ENCODE assay signal across 1 cellular context in the genomic region with DNA sequence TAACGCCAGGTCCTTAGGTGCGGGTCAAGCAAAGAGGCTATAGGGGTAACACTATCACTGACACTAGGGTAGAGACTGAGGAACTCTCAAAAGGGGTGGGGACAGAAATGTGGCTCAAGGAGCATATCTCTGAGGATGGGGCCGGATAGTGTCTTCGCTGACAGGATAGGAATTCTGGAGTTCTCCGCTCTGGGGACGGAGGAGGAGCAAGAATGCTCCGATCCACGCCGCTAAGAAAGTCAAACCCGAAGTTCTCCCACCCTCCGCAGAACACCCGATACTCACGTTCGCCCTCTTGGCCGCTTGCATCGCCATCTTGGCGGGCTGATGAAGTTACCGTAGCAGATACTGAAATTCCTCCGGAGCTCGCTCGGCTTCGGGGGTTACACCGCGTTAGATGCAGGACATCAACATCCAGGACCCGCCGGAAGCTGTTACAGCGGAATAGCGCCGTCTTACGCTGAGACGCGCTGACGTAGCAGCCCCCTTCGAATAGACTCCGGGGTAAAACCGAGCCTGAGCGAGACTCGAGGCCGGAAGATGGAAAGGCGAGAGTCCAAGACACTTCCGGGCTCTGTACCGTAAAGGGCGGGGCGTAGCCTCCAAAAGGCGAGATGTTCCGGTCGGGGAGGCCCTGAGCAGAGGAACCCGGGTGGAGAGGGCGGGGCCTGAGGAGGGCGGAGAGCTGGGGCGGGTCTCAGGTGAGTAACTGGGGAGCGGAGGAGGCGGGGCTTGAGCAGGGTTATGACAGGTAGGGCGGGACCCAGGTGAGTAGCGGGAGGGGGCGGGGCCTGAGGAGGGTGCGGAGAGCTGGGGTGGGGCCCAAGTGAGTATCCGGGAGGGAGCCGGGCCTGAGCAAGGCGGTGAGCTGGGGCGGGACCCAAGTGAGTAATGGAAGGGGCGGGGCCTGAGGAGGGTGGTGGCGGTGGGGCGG.
A peak's percentile ranks its signal among the peaks of the same experiment; 100 is the strongest.
TF ChIP-seq lines count a peak whose summit lies in the region.

A gene with protein sequence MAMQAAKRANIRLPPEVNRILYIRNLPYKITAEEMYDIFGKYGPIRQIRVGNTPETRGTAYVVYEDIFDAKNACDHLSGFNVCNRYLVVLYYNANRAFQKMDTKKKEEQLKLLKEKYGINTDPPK (minus strand): TSS at position 412 of the 934 bp plus-strand sequence. CDS start 97 bp downstream, at position 315.

TF ChIP-seq in A549, 52 proteins besides CTCF, POLR2A, EP300 and RAD21 (continued from another document):
- TF ChIP-seq MAFK (IDR thresholded peaks at IDR 0.05; ENCODE audit: partially characterized antibody), result peak; percentile 85
- no peak for TF ChIP-seq ZNF302 (CRISPR knock-in tag; IDR thresholded peaks at IDR 0.05)
- TF ChIP-seq, protein P1, sequence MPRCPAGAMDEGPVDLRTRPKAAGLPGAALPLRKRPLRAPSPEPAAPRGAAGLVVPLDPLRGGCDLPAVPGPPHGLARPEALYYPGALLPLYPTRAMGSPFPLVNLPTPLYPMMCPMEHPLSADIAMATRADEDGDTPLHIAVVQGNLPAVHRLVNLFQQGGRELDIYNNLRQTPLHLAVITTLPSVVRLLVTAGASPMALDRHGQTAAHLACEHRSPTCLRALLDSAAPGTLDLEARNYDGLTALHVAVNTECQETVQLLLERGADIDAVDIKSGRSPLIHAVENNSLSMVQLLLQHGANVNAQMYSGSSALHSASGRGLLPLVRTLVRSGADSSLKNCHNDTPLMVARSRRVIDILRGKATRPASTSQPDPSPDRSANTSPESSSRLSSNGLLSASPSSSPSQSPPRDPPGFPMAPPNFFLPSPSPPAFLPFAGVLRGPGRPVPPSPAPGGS (IDR thresholded peaks at IDR 0.05), result peak; percentile 94
- TF ChIP-seq CBX8 (IDR thresholded peaks at IDR 0.05), result no peak
- TF ChIP-seq, protein P2, sequence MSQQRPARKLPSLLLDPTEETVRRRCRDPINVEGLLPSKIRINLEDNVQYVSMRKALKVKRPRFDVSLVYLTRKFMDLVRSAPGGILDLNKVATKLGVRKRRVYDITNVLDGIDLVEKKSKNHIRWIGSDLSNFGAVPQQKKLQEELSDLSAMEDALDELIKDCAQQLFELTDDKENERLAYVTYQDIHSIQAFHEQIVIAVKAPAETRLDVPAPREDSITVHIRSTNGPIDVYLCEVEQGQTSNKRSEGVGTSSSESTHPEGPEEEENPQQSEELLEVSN (IDR thresholded peaks at IDR 0.05; ENCODE audit: borderline replicate concordance, low read depth), result peak; percentile 59; the same call in 1 of the 2 replicates
- no peak for TF ChIP-seq TP53 (CRISPR knock-in tag; IDR thresholded peaks at IDR 0.05)
- peak; percentile 77 for TF ChIP-seq GATA3 (IDR thresholded peaks at IDR 0.05; ENCODE audit: borderline replicate concordance)
- peak; percentile 77 for TF ChIP-seq ZFP36 (IDR thresholded peaks at IDR 0.05; ENCODE audit: borderline replicate concordance, partially characterized antibody)
- TF ChIP-seq NFE2L2 (conservative IDR thresholded peaks at IDR 0.05; ENCODE audit: low read length), result no peak
- no peak for TF ChIP-seq MYC (IDR thresholded peaks at IDR 0.05; ENCODE audit: borderline replicate concordance, low read length)
- no peak for TF ChIP-seq EHMT2 (IDR thresholded peaks at IDR 0.05; ENCODE audit: low read depth)
- TF ChIP-seq HOXB5 (CRISPR knock-in tag; IDR thresholded peaks at IDR 0.05), result no peak
- no peak for TF ChIP-seq FOXS1 (CRISPR knock-in tag; IDR thresholded peaks at IDR 0.05)
- TF ChIP-seq JUNB (IDR thresholded peaks at IDR 0.05), result no peak
- no peak for TF ChIP-seq HOXB13 (CRISPR knock-in tag; IDR thresholded peaks at IDR 0.05; ENCODE audit: low read depth)
- TF ChIP-seq, protein P3, sequence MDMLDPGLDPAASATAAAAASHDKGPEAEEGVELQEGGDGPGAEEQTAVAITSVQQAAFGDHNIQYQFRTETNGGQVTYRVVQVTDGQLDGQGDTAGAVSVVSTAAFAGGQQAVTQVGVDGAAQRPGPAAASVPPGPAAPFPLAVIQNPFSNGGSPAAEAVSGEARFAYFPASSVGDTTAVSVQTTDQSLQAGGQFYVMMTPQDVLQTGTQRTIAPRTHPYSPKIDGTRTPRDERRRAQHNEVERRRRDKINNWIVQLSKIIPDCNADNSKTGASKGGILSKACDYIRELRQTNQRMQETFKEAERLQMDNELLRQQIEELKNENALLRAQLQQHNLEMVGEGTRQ (IDR thresholded peaks at IDR 0.05), result no peak
